1 cellular context compared by ENCODE assay signal in the genomic region with DNA sequence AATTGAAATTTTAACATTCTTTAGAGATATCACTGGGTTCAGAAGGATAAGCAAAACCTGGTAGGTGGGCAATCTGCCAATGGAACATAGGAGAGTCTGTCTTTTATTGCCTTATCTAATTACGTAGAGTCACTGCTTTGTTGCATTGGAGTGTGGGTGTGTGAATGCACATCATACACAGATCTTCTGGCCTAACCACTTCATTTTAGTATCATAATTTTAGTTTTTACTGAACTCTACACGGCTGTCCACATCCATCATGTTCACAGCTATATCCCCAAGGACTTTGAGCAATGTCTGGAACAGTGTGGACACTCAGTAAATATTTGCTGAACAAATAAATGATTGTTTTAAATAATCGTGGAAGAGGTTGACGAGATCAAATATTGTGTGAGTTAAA.
TF ChIP-seq lines count a peak whose summit lies in the region.

No MANE protein-coding gene starts in this region.

TF ChIP-seq in HepG2, 621 proteins besides CTCF, POLR2A, EP300 and RAD21 (continued from another document):
- TF ChIP-seq, protein P1, sequence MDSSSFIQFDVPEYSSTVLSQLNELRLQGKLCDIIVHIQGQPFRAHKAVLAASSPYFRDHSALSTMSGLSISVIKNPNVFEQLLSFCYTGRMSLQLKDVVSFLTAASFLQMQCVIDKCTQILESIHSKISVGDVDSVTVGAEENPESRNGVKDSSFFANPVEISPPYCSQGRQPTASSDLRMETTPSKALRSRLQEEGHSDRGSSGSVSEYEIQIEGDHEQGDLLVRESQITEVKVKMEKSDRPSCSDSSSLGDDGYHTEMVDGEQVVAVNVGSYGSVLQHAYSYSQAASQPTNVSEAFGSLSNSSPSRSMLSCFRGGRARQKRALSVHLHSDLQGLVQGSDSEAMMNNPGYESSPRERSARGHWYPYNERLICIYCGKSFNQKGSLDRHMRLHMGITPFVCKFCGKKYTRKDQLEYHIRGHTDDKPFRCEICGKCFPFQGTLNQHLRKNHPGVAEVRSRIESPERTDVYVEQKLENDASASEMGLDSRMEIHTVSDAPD (CRISPR knock-in tag; IDR thresholded peaks at IDR 0.05) = no peak
- TF ChIP-seq ZNF713 (CRISPR knock-in tag; IDR thresholded peaks at IDR 0.05) (no peak), ZNF552 (CRISPR knock-in tag; IDR thresholded peaks at IDR 0.05; ENCODE audit: borderline replicate concordance) (no peak), ZFP37 (CRISPR knock-in tag; IDR thresholded peaks at IDR 0.05; ENCODE audit: borderline replicate concordance) (no peak), CREM (IDR thresholded peaks at IDR 0.05) (peak; percentile 47; the same call in 1 of the 2 replicates), CREM (CRISPR knock-in tag; IDR thresholded peaks at IDR 0.05) (no peak), NFE2 (CRISPR knock-in tag; IDR thresholded peaks at IDR 0.05) (no peak), RERE (CRISPR knock-in tag; IDR thresholded peaks at IDR 0.05; ENCODE audit: low read depth) (peak; percentile 57; the same call in 1 of the 2 replicates), FOXA3 (CRISPR knock-in tag; IDR thresholded peaks at IDR 0.05) (peak; percentile 83), RFXANK (CRISPR knock-in tag; IDR thresholded peaks at IDR 0.05) (no peak), ZSCAN20 (CRISPR knock-in tag; IDR thresholded peaks at IDR 0.05; ENCODE audit: borderline replicate concordance) (no peak), ZNF761 (CRISPR knock-in tag; conservative IDR thresholded peaks at IDR 0.05) (no peak), HIVEP1 (CRISPR knock-in tag; IDR thresholded peaks at IDR 0.05) (no peak), HINFP (CRISPR knock-in tag; IDR thresholded peaks at IDR 0.05; ENCODE audit: low read depth) (no peak), RARA (CRISPR knock-in tag; IDR thresholded peaks at IDR 0.05) (peak; percentile 44), ARNT2 (CRISPR knock-in tag; IDR thresholded peaks at IDR 0.05; ENCODE audit: low read depth) (no peak), RELA (CRISPR knock-in tag; IDR thresholded peaks at IDR 0.05) (no peak), ZNF615 (CRISPR knock-in tag; IDR thresholded peaks at IDR 0.05; ENCODE audit: borderline replicate concordance) (no peak), SP140L (CRISPR knock-in tag; IDR thresholded peaks at IDR 0.05; ENCODE audit: borderline replicate concordance) (no peak; the same call in 1 of the 2 replicates), HNF1A (IDR thresholded peaks at IDR 0.05; ENCODE audit: low read depth) (peak; percentile 43; the same call in 1 of the 2 replicates), HNF1A (CRISPR knock-in tag; IDR thresholded peaks at IDR 0.05; ENCODE audit: borderline replicate concordance) (peak; percentile 60; the same call in 1 of the 2 replicates), ZNF230 (CRISPR knock-in tag; IDR thresholded peaks at IDR 0.05) (no peak), NCOA2 (CRISPR knock-in tag; IDR thresholded peaks at IDR 0.05) (peak; percentile 68), ISL2 (CRISPR knock-in tag; IDR thresholded peaks at IDR 0.05) (peak; percentile 71; the same call in 1 of the 2 replicates), ZNF670 (CRISPR knock-in tag; IDR thresholded peaks at IDR 0.05; ENCODE audit: borderline replicate concordance) (no peak), RCOR2 (CRISPR knock-in tag; IDR thresholded peaks at IDR 0.05) (0 out of 2 replicates have a peak, but pooled peaks have one; percentile 62), MEIS2 (CRISPR knock-in tag; IDR thresholded peaks at IDR 0.05) (peak; percentile 69; the same call in 1 of the 2 replicates), ZNF609 (CRISPR knock-in tag; IDR thresholded peaks at IDR 0.05; ENCODE audit: borderline replicate concordance) (peak; percentile 33; the same call in 1 of the 2 replicates), ETV5 (CRISPR knock-in tag; IDR thresholded peaks at IDR 0.05; ENCODE audit: borderline replicate concordance) (no peak), ZBTB37 (CRISPR knock-in tag; IDR thresholded peaks at IDR 0.05) (no peak), SMARCC2 (IDR thresholded peaks at IDR 0.05) (no peak), EHMT2 (IDR thresholded peaks at IDR 0.05; ENCODE audit: borderline replicate concordance, low read depth, low read length) (no peak), BRD4 (CRISPR knock-in tag; IDR thresholded peaks at IDR 0.05) (no peak)
- TF ChIP-seq, protein P2, sequence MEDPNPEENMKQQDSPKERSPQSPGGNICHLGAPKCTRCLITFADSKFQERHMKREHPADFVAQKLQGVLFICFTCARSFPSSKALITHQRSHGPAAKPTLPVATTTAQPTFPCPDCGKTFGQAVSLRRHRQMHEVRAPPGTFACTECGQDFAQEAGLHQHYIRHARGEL (CRISPR knock-in tag; IDR thresholded peaks at IDR 0.05) = no peak
